8 cellular contexts compared by ENCODE assay signal in genomic region chr6:70008189-70008588, GRCh38.
"Had no signal": no experiment of that assay in that cellular context is flagged by ENCODE, and none has a peak within 500 bp of the region (broad histone marks: within the 10 kb centered on the region; RNA-seq: fewer than 3 reads in every experiment).

No MANE protein-coding gene starts in this region.

- H3K4me2 ChIP-seq: GM23338 had no signal

- H2AFZ ChIP-seq: GM23338 had no signal

- H3K4me3 ChIP-seq: GM23338 had no signal

- ATAC-seq: GM23338 had no signal

- FAIRE-seq: H1, H54, HTR-8/SVneo had no signal

- DNase-seq: H9, HCEC 1CT, HFFc6, KBM-7 had no signal
